In the genomic region with DNA sequence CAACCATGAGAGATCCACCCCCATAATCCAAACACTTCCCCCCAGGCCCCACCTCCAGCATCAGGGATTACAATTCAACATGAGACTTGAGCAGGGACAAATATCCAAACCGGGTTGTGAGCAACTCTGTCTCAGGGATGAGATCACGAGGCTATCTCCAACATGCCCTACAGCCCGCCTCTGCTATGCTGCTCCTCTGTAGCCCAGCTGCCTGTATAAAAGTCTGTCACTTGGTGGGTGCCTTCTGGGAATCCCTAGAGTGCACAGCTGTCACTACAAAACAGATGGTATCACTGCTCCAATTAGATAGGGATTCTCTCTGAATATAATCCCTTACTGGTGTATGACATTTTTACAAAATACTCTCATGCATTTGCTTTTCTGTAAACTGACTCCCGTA, we compare ENCODE assay signal across 1 cellular context.
TF ChIP-seq lines count a peak whose summit lies in the region.

No MANE protein-coding gene starts in this region.

TF ChIP-seq in IMR-90, 13 proteins besides CTCF, POLR2A, EP300 and RAD21:
- TF ChIP-seq FOS (IDR thresholded peaks at IDR 0.05; ENCODE audit: low read depth, low read length) (no peak), CHD1 (IDR thresholded peaks at IDR 0.05; ENCODE audit: low read depth, low read length) (no peak)
